In the genomic region with DNA sequence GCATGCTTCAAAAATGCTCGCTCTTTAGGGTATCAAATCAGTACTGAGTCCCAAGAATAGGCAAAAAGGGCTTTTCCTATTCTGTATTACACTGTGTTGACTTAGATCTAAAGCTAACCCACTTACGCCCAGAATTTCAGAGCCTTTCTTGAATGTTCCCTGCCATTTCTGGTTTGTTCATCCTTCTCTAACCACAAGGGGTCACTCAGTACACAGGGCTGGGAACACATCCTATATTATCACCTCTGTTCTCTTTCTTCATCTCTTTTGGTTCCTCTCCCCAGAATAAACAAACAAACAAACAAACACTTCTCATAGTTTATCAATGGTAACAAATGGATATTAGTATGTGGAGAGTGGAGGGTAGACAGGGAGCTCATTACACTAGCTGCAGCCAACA, we compare ENCODE assay signal across 8 cellular contexts. TPM values are rescaled to one million over a fixed set of nuclear protein-coding genes. Genes with fewer than 3 reads are reported as not detected.
DNase-seq lines count a peak whose midpoint lies in the region; ATAC-seq, FAIRE-seq and TF ChIP-seq lines count a peak whose summit lies in the region.

No MANE protein-coding gene starts in this region.

- H3K14ac ChIP-seq in H1 (ENCODE audit: insufficient read length) = no peak overlapping the region

- H3K56ac ChIP-seq in H1 (replicated peaks; ENCODE audit: insufficient read length, low read depth, low read length) = no peak overlapping the region

- H2BK15ac ChIP-seq in H1 (ENCODE audit: low read length) = no peak overlapping the region

- no peak overlapping the region for H3K4me2 ChIP-seq in H1 (ENCODE audit: insufficient read depth in 1 of 2, low read depth in 2 of 2, low read length in 2 of 2)
- H3K4me2 ChIP-seq in osteoblast (ENCODE audit: insufficient read depth, low read length) = no peak overlapping the region

- H3K4me1 ChIP-seq in H1 (replicated peaks in 1 of 4; ENCODE audit: control insufficient read depth in 3 of 4, insufficient read depth in 4 of 4, low read length in 3 of 4) (no peaks in the 10 kb centered on the region), osteoblast (ENCODE audit: insufficient read depth, low read length) (no peaks in the 10 kb centered on the region), vagina (no peaks in the 10 kb centered on the region)

- TF ChIP-seq POLR2A in H1 (IDR thresholded peaks at IDR 0.05; ENCODE audit: control extremely low read depth in 1 of 2, low read depth in 2 of 2, low read length in 2 of 2) (no peak), vagina (IDR thresholded peaks at IDR 0.05) (no peak)

- no peak overlapping the region for H2AK5ac ChIP-seq in H1 (ENCODE audit: low read depth, low read length)

- H3K18ac ChIP-seq in H1 (ENCODE audit: extremely low read depth, low read length) = no peak overlapping the region

- peak; percentile 81 to 84 for TF ChIP-seq RAD21 in H1 (IDR thresholded peaks at IDR 0.05 in 1 of 2, conservative IDR thresholded peaks at IDR 0.05 in 1 of 2; ENCODE audit: low read depth in 2 of 2, low read length in 2 of 2)

- H3K27ac ChIP-seq in H1 (ENCODE audit: low read depth, low read length) (no peak overlapping the region), osteoblast (ENCODE audit: low read depth, low read length) (no peak overlapping the region), vagina (no peak overlapping the region)

- H3K23me2 ChIP-seq in H1 (ENCODE audit: low read depth, low read length) = no peaks in the 10 kb centered on the region

- H4K8ac ChIP-seq in H1 (ENCODE audit: extremely low read depth, insufficient read depth, low read length) = no peak overlapping the region

- H2BK5ac ChIP-seq in H1 (ENCODE audit: low read depth, low read length) = no peak overlapping the region

- no peak for TF ChIP-seq EP300 in H1 (IDR thresholded peaks at IDR 0.05; ENCODE audit: borderline replicate concordance in 1 of 2, low read depth in 2 of 2, low read length in 2 of 2)

- no peak overlapping the region for H3K9ac ChIP-seq in H1 (replicated peaks in 1 of 4; ENCODE audit: extremely low read depth in 1 of 4, low read depth in 3 of 4, low read length in 3 of 4)

- H4K20me1 ChIP-seq in H1 (replicated peaks in 1 of 2; ENCODE audit: control insufficient read depth in 1 of 2, insufficient read depth in 2 of 2, low read length in 2 of 2) (no peaks in the 10 kb centered on the region), osteoblast (ENCODE audit: insufficient read depth, low read length) (no peaks in the 10 kb centered on the region)

- H3K9me3 ChIP-seq in H1 (ENCODE audit: insufficient read depth in 2 of 2, low read depth in 1 of 2, low read length in 1 of 2) (no peaks in the 10 kb centered on the region), osteoblast (ENCODE audit: low read depth, low read length) (no peaks in the 10 kb centered on the region), vagina (no peaks in the 10 kb centered on the region)

- no peaks in the 10 kb centered on the region for H3K36me3 ChIP-seq in H1 (ENCODE audit: control insufficient read depth in 2 of 4, insufficient read depth in 4 of 4, low read length in 3 of 4)
- no peaks in the 10 kb centered on the region for H3K36me3 ChIP-seq in osteoblast (ENCODE audit: insufficient read depth, low read length)
- no peaks in the 10 kb centered on the region for H3K36me3 ChIP-seq in vagina

- H3K79me2 ChIP-seq in H1 (ENCODE audit: control insufficient read depth in 1 of 2, insufficient read depth in 2 of 2, low read length in 2 of 2) = no peaks in the 10 kb centered on the region
- H3K79me2 ChIP-seq in osteoblast (ENCODE audit: insufficient read depth, low read length) = no peaks in the 10 kb centered on the region

- no peak overlapping the region for H3K4ac ChIP-seq in H1 (replicated peaks; ENCODE audit: insufficient read length, low read depth, low read length)

- peak; percentile 99 for FAIRE-seq in H1 (lab: Jason Lieb, UNC)

- no peak overlapping the region for H2AFZ ChIP-seq in H1 (ENCODE audit: low read length)
- no peak overlapping the region for H2AFZ ChIP-seq in osteoblast (ENCODE audit: low read length)

- TF ChIP-seq CTCF in AG04449 (IDR thresholded peaks at IDR 0.05; ENCODE audit: insufficient read depth, low read length, missing control alignments) (peak; percentile 40), GM12874 (IDR thresholded peaks at IDR 0.05; ENCODE audit: insufficient read depth, low read depth, low read length) (0 out of 2 replicates have a peak, but pooled peaks have one; percentile 28), H1 (IDR thresholded peaks at IDR 0.05; ENCODE audit: control extremely low read depth in 1 of 3, insufficient read depth in 1 of 3, low read depth in 1 of 3, low read length in 3 of 3) (peak in 2 of 3 experiments; percentile 52 to 53; a peak in 3 of 4 replicates), osteoblast (IDR thresholded peaks at IDR 0.05; ENCODE audit: extremely low read depth, low read depth, low read length) (peak; percentile 62), vagina (IDR thresholded peaks at IDR 0.05) (no peak)

- intact Hi-C loops in vagina (cut with DNase I) = no loop called here

- no peak overlapping the region for H3K23ac ChIP-seq in H1 (ENCODE audit: insufficient read length)

- no peak overlapping the region for H2BK12ac ChIP-seq in H1 (ENCODE audit: low read depth, low read length)

- H2BK120ac ChIP-seq in H1 (replicated peaks; ENCODE audit: low read depth, low read length) = no peak overlapping the region

- H4K91ac ChIP-seq in H1 (replicated peaks; ENCODE audit: insufficient read length, low read length) = no peak overlapping the region

- no peaks in the 10 kb centered on the region for H3K27me3 ChIP-seq in H1 (replicated peaks in 1 of 4; ENCODE audit: control insufficient read depth in 3 of 4, extremely low read depth in 1 of 4, insufficient read depth in 3 of 4, low read length in 3 of 4)
- peaks cover 22% of the 10 kb centered on the region for H3K27me3 ChIP-seq in osteoblast (ENCODE audit: insufficient read depth, low read length)
- no peaks in the 10 kb centered on the region for H3K27me3 ChIP-seq in vagina

- no peak for DNase-seq in AG04449 (ENCODE audit: low read depth, low spot score)
- DNase-seq in NCI-H345 treated with DMSO at 0.1 percent for 48 hours (lab: John Stamatoyannopoulos, UW; ENCODE audit: unreplicated experiment) = peak; percentile 19
- DNase-seq in H1 (ENCODE audit: low read depth in 1 of 2, low spot score in 2 of 2) = no peak
- no peak for DNase-seq in osteoblast (ENCODE audit: insufficient read length, low spot score, missing footprints)
- DNase-seq in vagina (ENCODE audit: extremely low spot score in 2 of 2) = no peak

- POLR2A ChIA-PET in AG04449 (lab: Yijun Ruan, JAX) = no interaction called here
- POLR2A ChIA-PET in H1 (lab: Charles Lee; ENCODE audit: partially characterized antibody) = no interaction called here

- CTCF ChIA-PET in AG04449 (lab: Yijun Ruan, JAX) = interaction anchor here (0.6 to 1.2 kb wide), 7 partner anchors 128 to 977 kb away, joined by 3 to 5 read pairs (median 3); no protein-coding TSS in a partner anchor
- CTCF ChIA-PET in H1 (lab: Charles Lee; ENCODE audit: partially characterized antibody) = interaction anchor here (0.6 to 2.3 kb wide), 15 partner anchors 8 to 515 kb away, joined by 3 to 10 read pairs (median 4); partner anchors contain the start of gene RIPPLY1

- H3K79me1 ChIP-seq in H1 (ENCODE audit: low read depth, low read length) = no peaks in the 10 kb centered on the region

- ATAC-seq in GM18498 (IDR thresholded peaks at IDR 0.05; ENCODE audit: unreplicated experiment) = no peak
- no peak for ATAC-seq in HG03175 (IDR thresholded peaks at IDR 0.05; ENCODE audit: unreplicated experiment)

- no peak overlapping the region for H2BK20ac ChIP-seq in H1 (ENCODE audit: low read length)

- no peak overlapping the region for H4K5ac ChIP-seq in H1 (ENCODE audit: insufficient read length, low read depth, low read length)

- 58% methylated on average over 2 of the region's 2 CpGs; no CpG with 5 or more reads in 1 of the 2 experiments for WGBS in H1 (ENCODE audit: extremely low coverage in 1 of 2, insufficient coverage in 1 of 2, insufficient read length in 1 of 2, insufficient replicate concordance in 2 of 2, low coverage in 1 of 2, low lambda C conversion rate in 2 of 2, missing lambda C conversion rate in 1 of 2), 2 experiments

- H3K4me3 ChIP-seq in AG04449 (ENCODE audit: low read depth, low read length) (no peak overlapping the region), H1 (ENCODE audit: extremely low read depth in 1 of 4, insufficient read depth in 2 of 4, low read depth in 3 of 4, low read length in 4 of 4) (no peak overlapping the region), osteoblast (ENCODE audit: insufficient read depth, low read length) (no peak overlapping the region), vagina (no peak overlapping the region)

TF ChIP-seq in H1, 55 proteins besides CTCF, POLR2A, EP300 and RAD21 (continues in another document):
- TF ChIP-seq CBX5 (IDR thresholded peaks at IDR 0.05; ENCODE audit: low read depth, low read length) (no peak), NANOG (IDR thresholded peaks at IDR 0.05; ENCODE audit: insufficient read depth, low read depth, low read length, poor library complexity, severe bottlenecking) (no peak), CTBP2 (IDR thresholded peaks at IDR 0.05; ENCODE audit: borderline replicate concordance, insufficient read depth, insufficient read length, low read length) (no peak), HDAC2 (IDR thresholded peaks at IDR 0.05; ENCODE audit: borderline replicate concordance in 1 of 2, low read depth in 2 of 2, low read length in 2 of 2) (no peak), TEAD4 (IDR thresholded peaks at IDR 0.05; ENCODE audit: low read depth, low read length) (no peak), SAP30 (IDR thresholded peaks at IDR 0.05; ENCODE audit: insufficient read depth, insufficient replicate concordance, low read length) (no peak), ASH2L (IDR thresholded peaks at IDR 0.05; ENCODE audit: low read length) (no peak), TBP (IDR thresholded peaks at IDR 0.05; ENCODE audit: low read depth, low read length) (no peak), SP1 (IDR thresholded peaks at IDR 0.05; ENCODE audit: low read depth, low read length) (no peak), BCL11A (IDR thresholded peaks at IDR 0.05; ENCODE audit: low read depth in 2 of 2, low read length in 2 of 2) (no peak), CEBPB (IDR thresholded peaks at IDR 0.05; ENCODE audit: low read depth, low read length) (no peak), RFX5 (IDR thresholded peaks at IDR 0.05; ENCODE audit: borderline replicate concordance, low read depth, low read length) (no peak)

RNA-seq across cellular contexts. Expression of gene MORC4, which starts 25.5 kb away (rescaled TPM):
- total RNA-seq in H1 (2021; fragmentation: NEBNext Ultra II Directional; extraction: Animal tissue kit (Norgen Biotek cat#: 25700)) = 1.9 and 2.5 TPM in 2 replicates
- 0.77 and 1.4 TPM in 2 replicates for polyA plus RNA-seq in H1 (2011; rRNA removed)
- 1.5 TPM for polyA plus RNA-seq in H1 (2011; cell fraction: cytosol; rRNA removed)
- polyA plus RNA-seq in H1 (2011; cell fraction: nucleus; rRNA removed) = 2.2 TPM
- 1.7 to 2.4 TPM (median 1.9 TPM) in 4 replicates for polyA plus RNA-seq in H1 (2012, experiment 1 of 2)
- 0.20 TPM for polyA plus RNA-seq in H1 (2012, experiment 2 of 2)
- 1.9 TPM for polyA plus RNA-seq in H1 (2013, experiment 1 of 2)
- 1.7 TPM for polyA plus RNA-seq in H1 (2013, experiment 2 of 2)
- 1.4 and 2.3 TPM in 2 replicates for polyA minus RNA-seq in H1 (2011; rRNA and poly(A)+ RNA removed)
- 1.2 TPM for polyA minus RNA-seq in H1 (2011; cell fraction: cytosol; rRNA and poly(A)+ RNA removed)
- 3.2 TPM for polyA minus RNA-seq in H1 (2011; cell fraction: nucleus; rRNA and poly(A)+ RNA removed)
- total RNA-seq in osteoblast (39.8 and 47.1 TPM in 2 replicates), vagina (17.9 TPM)

Comparison
In these comparisons a context has a peak if more than half of its experiments do, and no peak if none do; other contexts are left out.
1. CTCF ChIP-seq: peak in AG04449 (single experiment), GM12874 (single experiment), H1 (2 of 3) and osteoblast (single experiment); none in vagina (0 of 3).